ENCODE assay signal across 1 cellular context in genomic region chr19:5800361-5801270, GRCh38.
TF ChIP-seq lines count a peak whose summit lies in the region.

No MANE protein-coding gene starts in this region.

TF ChIP-seq in K562, 482 proteins besides CTCF, POLR2A, EP300 and RAD21:
- TF ChIP-seq ZNF695 (CRISPR knock-in tag; IDR thresholded peaks at IDR 0.05) = no peak
- TF ChIP-seq PURB (CRISPR knock-in tag; IDR thresholded peaks at IDR 0.05; ENCODE audit: low read depth) = no peak
- peak in 1 of 2 experiments; percentile 38; a peak in 1 of 4 replicates for TF ChIP-seq KDM1A (IDR thresholded peaks at IDR 0.05)
- TF ChIP-seq NELFE (IDR thresholded peaks at IDR 0.05; ENCODE audit: insufficient read depth, insufficient read length) = no peak
- peak; percentile 38 for TF ChIP-seq ZFP36 (IDR thresholded peaks at IDR 0.05; ENCODE audit: low read depth, low read length, partially characterized antibody)
- no peak for TF ChIP-seq MEIS2 (IDR thresholded peaks at IDR 0.05; ENCODE audit: partially characterized antibody)
- peak; percentile 99 for TF ChIP-seq ZNF121 (CRISPR knock-in tag; conservative IDR thresholded peaks at IDR 0.05)
- TF ChIP-seq HNRNPH1 (optimal IDR thresholded peaks at IDR 0.05; ENCODE audit: low read depth, low read length) = no peak
- no peak for TF ChIP-seq HIVEP1 (CRISPR knock-in tag; IDR thresholded peaks at IDR 0.05)
- TF ChIP-seq MGA (IDR thresholded peaks at IDR 0.05) = no peak
- TF ChIP-seq SIN3B (IDR thresholded peaks at IDR 0.05; ENCODE audit: low read depth) = no peak
- peak; percentile 55 for TF ChIP-seq CEBPB (tag; IDR thresholded peaks at IDR 0.05)
- TF ChIP-seq PRMT5 (CRISPR knock-in tag; IDR thresholded peaks at IDR 0.05) = no peak
- TF ChIP-seq PHF20 (IDR thresholded peaks at IDR 0.05; ENCODE audit: partially characterized antibody) = no peak
- no peak for TF ChIP-seq HBP1 (CRISPR knock-in tag; IDR thresholded peaks at IDR 0.05)
- no peak for TF ChIP-seq THRAP3 (IDR thresholded peaks at IDR 0.05; ENCODE audit: borderline replicate concordance)
- peak; percentile 34; the same call in 1 of the 2 replicates for TF ChIP-seq EGR1 (conservative IDR thresholded peaks at IDR 0.05)
- peak; percentile 72; the same call in 1 of the 2 replicates for TF ChIP-seq BCOR (IDR thresholded peaks at IDR 0.05)
- TF ChIP-seq ATF6 (CRISPR knock-in tag; IDR thresholded peaks at IDR 0.05) = no peak
- TF ChIP-seq ZNF586 (CRISPR knock-in tag; conservative IDR thresholded peaks at IDR 0.05) = no peak
- TF ChIP-seq ERF (CRISPR knock-in tag; IDR thresholded peaks at IDR 0.05) = no peak
- TF ChIP-seq ZKSCAN1 (IDR thresholded peaks at IDR 0.05; ENCODE audit: low read depth, low read length) = no peak
- TF ChIP-seq ZNF384 (IDR thresholded peaks at IDR 0.05; ENCODE audit: low read depth, low read length) = no peak
- no peak for TF ChIP-seq CTBP1 (IDR thresholded peaks at IDR 0.05; ENCODE audit: borderline replicate concordance)
- TF ChIP-seq USF2 (CRISPR knock-in tag; IDR thresholded peaks at IDR 0.05) = peak; percentile 42; the same call in 1 of the 2 replicates
